In genomic region chr2:175755656-175756386, GRCh38 we compare ENCODE assay signal across 17 cellular contexts.
DNase-seq lines count a peak whose midpoint lies in the region; ATAC-seq and TF ChIP-seq lines count a peak whose summit lies in the region.
"Had no signal": no experiment of that assay in that cellular context is flagged by ENCODE, and none has a peak within 500 bp of the region (broad histone marks: within the 10 kb centered on the region; RNA-seq: fewer than 3 reads in every experiment).

No MANE protein-coding gene starts in this region.

- H3K18ac ChIP-seq in H9 (ENCODE audit: insufficient read length, low read depth, low read length), result no peak overlapping the region

- no peak overlapping the region for H3K14ac ChIP-seq in H9 (ENCODE audit: insufficient read depth, low read length)

- H3T11ph ChIP-seq in H9 (ENCODE audit: low read length), result peak overlapping the region; percentile 17

- CTCF ChIA-PET in PC-9 (lab: Charles Lee), result no interaction called here

- H3K36me3 ChIP-seq in SK-N-MC (ENCODE audit: insufficient read depth, low read length), result no peaks in the 10 kb centered on the region
- no peaks in the 10 kb centered on the region for H3K36me3 ChIP-seq in PC-9 (ENCODE audit: low read depth)
- H3K36me3 ChIP-seq: BE2C had no signal

- DNase-seq in H9, result no peak
- no peak for DNase-seq in SK-N-MC (ENCODE audit: low read depth, low spot score)
- DNase-seq in nephron progenitor cell, result no peak
- no peak for DNase-seq in DMS153 (lab: John Stamatoyannopoulos, UW)
- no peak for DNase-seq in PC-9
- DNase-seq: ACHN; BE2C; CD4-positive, alpha-beta memory T cell; DMS79 treated with DMSO at 0.1 percent for 48 hours; GF-D8; GOT3; HCEC 1CT; IMR-90; KBM-7 had no signal

- no peak overlapping the region for H4K5ac ChIP-seq in H9 (ENCODE audit: insufficient read length, low read depth, low read length)

- H2BK12ac ChIP-seq in H9 (ENCODE audit: insufficient read length, low read depth, low read length), result no peak overlapping the region

- no peak overlapping the region for H2BK5ac ChIP-seq in H9 (ENCODE audit: insufficient read length, low read length)

- no peak overlapping the region for H4K8ac ChIP-seq in H9 (replicated peaks; ENCODE audit: insufficient read length, low read depth, low read length)

- WGBS in H9 (ENCODE audit: extremely low coverage, insufficient read length, low lambda C conversion rate), result no CpG with 5 or more reads among the region's 4 CpGs

- H3F3A ChIP-seq in PC-9 (ENCODE audit: insufficient read depth, low read depth), result no peaks in the 10 kb centered on the region

- H3K9me2 ChIP-seq in PC-9 (ENCODE audit: insufficient read depth), result no peaks in the 10 kb centered on the region

- no peak overlapping the region for H2BK120ac ChIP-seq in H9 (ENCODE audit: low read depth, low read length, poor library complexity, severe bottlenecking)

- no TSS peak for BruUV-seq in PC-9 (replicated peaks; lab: Mats Ljungman, UMichigan)

- H3K4me3 Mint-ChIP-seq in H9 (no peak overlapping the region), nephron progenitor cell (no peak overlapping the region)
- H3K4me3 Mint-ChIP-seq: CD14-positive monocyte; CD4-positive, alpha-beta memory T cell had no signal

- H3K4me1 Mint-ChIP-seq in H9 (peaks cover 8 to 12% of the 10 kb centered on the region in 2 experiments), nephron progenitor cell (peaks cover 18% of the 10 kb centered on the region)
- H3K4me1 Mint-ChIP-seq: CD14-positive monocyte; CD4-positive, alpha-beta memory T cell had no signal

- H3K4ac ChIP-seq in H9 (ENCODE audit: low read depth, low read length), result no peak overlapping the region

- no peak overlapping the region for H3K23ac ChIP-seq in H9 (ENCODE audit: insufficient read length, low read depth, low read length)

- peaks cover 1% of the 10 kb centered on the region; the same call in 1 of the 2 replicates for H3K27me3 Mint-ChIP-seq in H9 (ENCODE audit: low read depth)
- H3K27me3 Mint-ChIP-seq in nephron progenitor cell (ENCODE audit: low read depth, poor library complexity), result no peaks in the 10 kb centered on the region

- no peaks in the 10 kb centered on the region for H3K9me3 ChIP-seq in H9 (ENCODE audit: control insufficient read depth, low read depth, low read length)
- no peaks in the 10 kb centered on the region for H3K9me3 ChIP-seq in SK-N-MC (ENCODE audit: low read depth, low read length)
- H3K9me3 ChIP-seq in PC-9 (ENCODE audit: insufficient read depth, low read depth), result no peaks in the 10 kb centered on the region
- H3K9me3 ChIP-seq: BE2C had no signal

- TF ChIP-seq CTCF in H9 (conservative IDR thresholded peaks at IDR 0.05) (no peak), nephron progenitor cell (IDR thresholded peaks at IDR 0.05) (no peak), PC-9 (conservative IDR thresholded peaks at IDR 0.05) (no peak)

- no peaks in the 10 kb centered on the region for H3K79me2 ChIP-seq in H9 (ENCODE audit: insufficient read depth, low read length)
- no peaks in the 10 kb centered on the region for H3K79me2 ChIP-seq in PC-9 (ENCODE audit: low read depth)

- H2AK5ac ChIP-seq in H9 (ENCODE audit: insufficient read length, low read length), result no peak overlapping the region

- no peak overlapping the region for H3K56ac ChIP-seq in H9 (ENCODE audit: insufficient read length, low read depth, low read length)

- H3K27ac ChIP-seq in H9 (ENCODE audit: insufficient read length, low read depth, low read length) (no peak overlapping the region), SK-N-MC (0 out of 2 replicates have a peak overlapping the region, but pooled peaks have one; percentile 19), PC-9 (no peak overlapping the region)
- H3K27ac ChIP-seq: HL-60 had no signal

- H3K36me3 Mint-ChIP-seq in H9 (ENCODE audit: insufficient read depth in 1 of 3, low read depth in 3 of 3), result 0 out of 7 replicates have a peak, but pooled peaks cover 0 to 4% (median 0%) of the 10 kb centered on the region in 3 experiments
- peaks cover 30% of the 10 kb centered on the region for H3K36me3 Mint-ChIP-seq in nephron progenitor cell (ENCODE audit: low read depth)
- H3K36me3 Mint-ChIP-seq: CD14-positive monocyte; CD4-positive, alpha-beta memory T cell had no signal

- H3K9me3 Mint-ChIP-seq in H9 (no peaks in the 10 kb centered on the region), nephron progenitor cell (peaks cover 22% of the 10 kb centered on the region)

- H3K9ac ChIP-seq in H9 (ENCODE audit: extremely low read depth, insufficient read length, low read length) (no peak overlapping the region), SK-N-MC (ENCODE audit: insufficient read length) (peak overlapping the region; percentile 29)

- no peaks in the 10 kb centered on the region for H3K23me2 ChIP-seq in H9 (ENCODE audit: insufficient read length, low read depth, low read length, poor library complexity, severe bottlenecking)

- H2AFZ ChIP-seq in H9 (ENCODE audit: low read length), result no peak overlapping the region
- no peak overlapping the region for H2AFZ ChIP-seq in PC-9

- H3K4me1 ChIP-seq in H9 (ENCODE audit: insufficient read depth, low read length), result peaks cover 5% of the 10 kb centered on the region; the same call in 1 of the 2 replicates
- no peaks in the 10 kb centered on the region for H3K4me1 ChIP-seq in PC-9 (replicated peaks; ENCODE audit: insufficient read depth)
- H3K4me1 ChIP-seq: BE2C had no signal

- H2BK15ac ChIP-seq in H9 (ENCODE audit: low read depth, low read length), result no peak overlapping the region

- H3K27me3 ChIP-seq in H9 (ENCODE audit: insufficient read depth, low read length), result no peaks in the 10 kb centered on the region
- peaks cover 7% of the 10 kb centered on the region; the same call in 1 of the 2 replicates for H3K27me3 ChIP-seq in PC-9 (ENCODE audit: insufficient read depth, low read depth)
- H3K27me3 ChIP-seq: BE2C had no signal

- POLR2A ChIA-PET in PC-9 (lab: Charles Lee; ENCODE audit: unreplicated experiment), result no interaction called here

- H3K27ac Mint-ChIP-seq in H9 (peak overlapping the region in 1 of 3 experiments; percentile 23; a peak in 1 of 7 replicates), nephron progenitor cell (peak overlapping the region; percentile 30)
- H3K27ac Mint-ChIP-seq: CD14-positive monocyte; CD4-positive, alpha-beta memory T cell had no signal

- ATAC-seq in GM18517 (IDR thresholded peaks at IDR 0.05; ENCODE audit: unreplicated experiment), result no peak

- no peak overlapping the region for H3K4me2 ChIP-seq in H9 (ENCODE audit: insufficient read depth, insufficient read length, low read length)
- no peak overlapping the region for H3K4me2 ChIP-seq in PC-9

- no peaks in the 10 kb centered on the region for H3K79me1 ChIP-seq in H9 (ENCODE audit: insufficient read depth, low read depth, low read length, poor library complexity, severe bottlenecking)

- H4K20me1 ChIP-seq in H9 (ENCODE audit: control insufficient read depth, insufficient read depth, insufficient read length), result no peaks in the 10 kb centered on the region
- H4K20me1 ChIP-seq in PC-9 (ENCODE audit: insufficient read depth), result no peaks in the 10 kb centered on the region

- no peak overlapping the region for H4K91ac ChIP-seq in H9 (ENCODE audit: insufficient read length, low read depth, low read length)

- H3K4me3 ChIP-seq in SK-N-MC (no peak overlapping the region), PC-9 (no peak overlapping the region)

- no peak overlapping the region for H2BK20ac ChIP-seq in H9 (ENCODE audit: low read depth, low read length, poor library complexity, severe bottlenecking)

- intact Hi-C loops in PC-9 (cut with micrococcal nuclease; ENCODE audit: unreplicated experiment), result no loop called here
